20 cellular contexts compared by ENCODE assay signal in the genomic region with DNA sequence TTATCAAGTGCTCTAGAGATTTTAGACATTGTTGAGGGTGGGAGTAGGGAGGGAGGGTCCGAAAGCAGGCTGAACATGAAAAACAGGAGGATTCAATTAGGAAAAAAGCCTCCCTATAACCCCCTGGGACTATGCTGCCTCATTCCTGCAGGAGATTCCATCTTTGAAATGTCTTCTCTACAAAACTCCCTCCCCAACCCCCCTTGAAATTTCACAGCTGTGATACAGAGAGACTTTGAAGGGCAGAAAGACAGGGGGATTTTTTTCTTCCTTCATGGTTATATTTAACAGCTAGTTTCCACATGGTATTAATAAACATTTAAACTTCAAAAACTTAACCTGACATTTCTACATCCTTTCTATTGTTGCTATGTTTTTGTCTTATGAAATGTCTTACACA.
"Had no signal": no experiment of that assay in that cellular context is flagged by ENCODE, and none has a peak within 500 bp of the region (broad histone marks: within the 10 kb centered on the region; RNA-seq: fewer than 3 reads in every experiment).

No MANE protein-coding gene starts in this region.

- H3K27ac ChIP-seq: adrenal gland, esophagus squamous epithelium, hepatocyte, right atrium auricular region, tibial artery, VCaP had no signal

- H3K27me3 ChIP-seq: adrenal gland, right atrium auricular region, tibial artery, uterus had no signal

- H3K9me3 ChIP-seq: adrenal gland, esophagus squamous epithelium, mucosa of descending colon, tibial artery, uterus had no signal

- FAIRE-seq: kidney had no signal

- H3K4me2 ChIP-seq: hepatocyte had no signal

- H3K4me3 ChIP-seq: adrenal gland, esophagus squamous epithelium, hepatocyte, mucosa of descending colon, right atrium auricular region, skin epidermis, tibial artery, uterus had no signal

- H2AFZ ChIP-seq: hepatocyte had no signal

- H3K79me2 ChIP-seq: hepatocyte had no signal

- H3K36me3 ChIP-seq: adrenal gland, esophagus squamous epithelium, right atrium auricular region, tibial artery, uterus had no signal

- H3K4me1 ChIP-seq: adrenal gland, esophagus squamous epithelium, tibial artery, uterus had no signal

- DNase-seq: activated CD4-positive, alpha-beta T cell treated with anti-CD3 and anti-CD28 coated beads for 1 hour; activated CD4-positive, alpha-beta T cell treated with anti-CD3 and anti-CD28 coated beads, Interleukin-2, amount 50 U/mL, for 48 hours; activated naive CD4-positive, alpha-beta T cell treated with anti-CD3 and anti-CD28 coated beads, Interleukin-2, amount 10 ng/mL, durations not matched to agents 7 days and 5 days; activated T-cell treated with anti-CD3 and anti-CD28 coated beads, Interleukin-2, amount 50 U/mL, for 1 hour; adrenal gland; esophagus squamous epithelium; kidney; left ventricle myocardium superior; mucosa of descending colon; naive thymus-derived CD8-positive, alpha-beta T cell; nucleus accumbens; stimulated activated CD4-positive, alpha-beta T cell treated with anti-CD3 and anti-CD28 coated beads, Interleukin-15, amount 100 ng/mL, for 24 hours; stimulated activated CD4-positive, alpha-beta T cell treated with anti-CD3 and anti-CD28 coated beads, Interleukin-4, amount 100 ng/mL, for 24 hours; stimulated activated naive CD4-positive, alpha-beta T cell; tibial artery; uterus had no signal
